ENCODE assay signal across 8 cellular contexts in the genomic region with DNA sequence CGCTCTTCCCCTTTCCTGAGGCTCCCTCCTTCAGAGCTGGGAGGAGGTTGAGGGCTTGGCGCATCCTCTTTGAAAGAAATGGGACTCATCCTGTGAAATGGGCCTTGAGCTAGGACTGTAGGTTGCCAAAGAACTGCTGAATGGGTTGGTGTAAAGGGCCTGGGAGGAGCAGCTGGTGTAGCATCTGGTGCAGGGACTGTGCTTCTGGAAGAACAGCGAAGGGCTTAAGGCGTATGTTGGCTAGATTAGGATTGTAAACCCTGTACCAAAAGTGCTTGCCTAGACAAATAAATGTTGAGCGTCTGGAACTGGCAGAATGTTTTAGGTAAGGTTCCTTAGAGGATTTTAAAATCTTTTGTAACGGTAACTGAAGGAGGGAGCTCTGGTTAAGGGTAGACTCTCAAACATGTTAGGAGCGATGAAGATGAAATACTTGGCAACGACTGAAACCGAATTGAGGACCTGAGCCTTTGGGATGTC. TPM values are rescaled to one million over a fixed set of nuclear protein-coding genes. Genes with fewer than 3 reads are reported as not detected.
DNase-seq lines count a peak whose midpoint lies in the region; ATAC-seq and TF ChIP-seq lines count a peak whose summit lies in the region.

No MANE protein-coding gene starts in this region.

- POLR2A ChIA-PET in WTC11 (lab: Charles Lee), result interaction anchor here (0.6 to 2.0 kb wide), 6 partner anchors 13 to 140 kb away, joined by 3 to 20 read pairs (median 4); a partner anchor contains a TSS

- TF ChIP-seq CTCF in HL-60 (IDR thresholded peaks at IDR 0.05; ENCODE audit: insufficient read depth, low read length) (no peak), WTC11 (IDR thresholded peaks at IDR 0.05) (no peak), foreskin keratinocyte (conservative IDR thresholded peaks at IDR 0.05) (no peak)

- no peaks in the 10 kb centered on the region for H3K27me3 Mint-ChIP-seq in WTC11 (ENCODE audit: low read depth)

- peak overlapping the region; percentile 100 for H3K27ac Mint-ChIP-seq in WTC11

- H3K4me1 Mint-ChIP-seq in WTC11, result peaks cover 21% of the 10 kb centered on the region

- H3K4me1 ChIP-seq in foreskin keratinocyte, result peaks cover 28% of the 10 kb centered on the region

- DNase-seq in Daoy (ENCODE audit: low read depth) (peak; percentile 21), HL-60 (ENCODE audit: low read depth in 1 of 2, low spot score in 1 of 2) (no peak), WTC11 (ENCODE audit: low spot score) (no peak), foreskin keratinocyte (no peak), pons (ENCODE audit: low spot score) (peak; percentile 56)
- no peak for DNase-seq in activated effector memory CD4-positive, alpha-beta T cell treated with Interleukin-2 at 50 U/mL for 16 hours
- DNase-seq in stimulated activated CD4-positive, alpha-beta T cell treated with anti-CD3 and anti-CD28 coated beads, Interleukin-1b, Interleukin-23, amount 100 ng/mL, for 48 hours, result no peak

- H3K36me3 Mint-ChIP-seq in WTC11, result peaks cover 16% of the 10 kb centered on the region

- ATAC-seq in GM21390 (IDR thresholded peaks at IDR 0.05; ENCODE audit: unreplicated experiment) (peak; percentile 31), WTC11 (peak; percentile 43), foreskin keratinocyte (peak; percentile 21)

- CTCF ChIA-PET in WTC11 (lab: Charles Lee), result interaction anchor here (1.5 to 2.5 kb wide), 5 partner anchors 27 to 269 kb away, joined by 3 to 15 read pairs (median 8); a partner anchor contains a TSS

- peaks cover 11% of the 10 kb centered on the region for H3K9me3 Mint-ChIP-seq in WTC11

- H3K4me3 Mint-ChIP-seq in WTC11, result peak overlapping the region; percentile 94

- H3K27me3 ChIP-seq in HL-60 (ENCODE audit: insufficient read depth, poor library complexity, severe bottlenecking) (no peaks in the 10 kb centered on the region), foreskin keratinocyte (no peaks in the 10 kb centered on the region)

- H3K27ac ChIP-seq in HL-60 (replicated peaks), result peak overlapping the region; percentile 99
- H3K27ac ChIP-seq in foreskin keratinocyte, result peak overlapping the region; percentile 98

- H3K4me3 ChIP-seq in HL-60 (replicated peaks; ENCODE audit: insufficient read depth, low read length), result peak overlapping the region; percentile 75

TF ChIP-seq in WTC11, 78 proteins besides CTCF, POLR2A, EP300 and RAD21:
- TF ChIP-seq NR3C1 (CRISPR knock-in tag; conservative IDR thresholded peaks at IDR 0.05; ENCODE audit: low read depth) (no peak), ZBTB21 (CRISPR knock-in tag; IDR thresholded peaks at IDR 0.05; ENCODE audit: borderline replicate concordance) (no peak), GRHL2 (CRISPR knock-in tag; IDR thresholded peaks at IDR 0.05; ENCODE audit: insufficient replicate concordance, severe bottlenecking) (no peak), MXD4 (CRISPR knock-in tag; IDR thresholded peaks at IDR 0.05; ENCODE audit: borderline replicate concordance) (no peak), CREB1 (CRISPR knock-in tag; IDR thresholded peaks at IDR 0.05) (no peak), OVOL2 (CRISPR knock-in tag; IDR thresholded peaks at IDR 0.05; ENCODE audit: borderline replicate concordance) (no peak), FOXP1 (CRISPR knock-in tag; IDR thresholded peaks at IDR 0.05; ENCODE audit: borderline replicate concordance) (no peak), JAZF1 (CRISPR knock-in tag; IDR thresholded peaks at IDR 0.05) (no peak), TEAD4 (CRISPR knock-in tag; IDR thresholded peaks at IDR 0.05) (no peak), KAT7 (CRISPR knock-in tag; IDR thresholded peaks at IDR 0.05; ENCODE audit: borderline replicate concordance) (no peak), GTF2I (CRISPR knock-in tag; conservative IDR thresholded peaks at IDR 0.05) (no peak)
- TF ChIP-seq, protein P1, sequence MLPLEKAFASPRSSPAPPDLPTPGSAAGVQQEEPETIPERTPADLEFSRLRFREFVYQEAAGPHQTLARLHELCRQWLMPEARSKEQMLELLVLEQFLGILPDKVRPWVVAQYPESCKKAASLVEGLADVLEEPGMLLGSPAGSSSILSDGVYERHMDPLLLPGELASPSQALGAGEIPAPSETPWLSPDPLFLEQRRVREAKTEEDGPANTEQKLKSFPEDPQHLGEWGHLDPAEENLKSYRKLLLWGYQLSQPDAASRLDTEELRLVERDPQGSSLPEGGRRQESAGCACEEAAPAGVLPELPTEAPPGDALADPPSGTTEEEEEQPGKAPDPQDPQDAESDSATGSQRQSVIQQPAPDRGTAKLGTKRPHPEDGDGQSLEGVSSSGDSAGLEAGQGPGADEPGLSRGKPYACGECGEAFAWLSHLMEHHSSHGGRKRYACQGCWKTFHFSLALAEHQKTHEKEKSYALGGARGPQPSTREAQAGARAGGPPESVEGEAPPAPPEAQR (CRISPR knock-in tag; IDR thresholded peaks at IDR 0.05), result no peak
- TF ChIP-seq, protein P2, sequence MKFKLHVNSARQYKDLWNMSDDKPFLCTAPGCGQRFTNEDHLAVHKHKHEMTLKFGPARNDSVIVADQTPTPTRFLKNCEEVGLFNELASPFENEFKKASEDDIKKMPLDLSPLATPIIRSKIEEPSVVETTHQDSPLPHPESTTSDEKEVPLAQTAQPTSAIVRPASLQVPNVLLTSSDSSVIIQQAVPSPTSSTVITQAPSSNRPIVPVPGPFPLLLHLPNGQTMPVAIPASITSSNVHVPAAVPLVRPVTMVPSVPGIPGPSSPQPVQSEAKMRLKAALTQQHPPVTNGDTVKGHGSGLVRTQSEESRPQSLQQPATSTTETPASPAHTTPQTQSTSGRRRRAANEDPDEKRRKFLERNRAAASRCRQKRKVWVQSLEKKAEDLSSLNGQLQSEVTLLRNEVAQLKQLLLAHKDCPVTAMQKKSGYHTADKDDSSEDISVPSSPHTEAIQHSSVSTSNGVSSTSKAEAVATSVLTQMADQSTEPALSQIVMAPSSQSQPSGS (CRISPR knock-in tag; IDR thresholded peaks at IDR 0.05; ENCODE audit: borderline replicate concordance, low read depth), result no peak
- TF ChIP-seq, protein P3, sequence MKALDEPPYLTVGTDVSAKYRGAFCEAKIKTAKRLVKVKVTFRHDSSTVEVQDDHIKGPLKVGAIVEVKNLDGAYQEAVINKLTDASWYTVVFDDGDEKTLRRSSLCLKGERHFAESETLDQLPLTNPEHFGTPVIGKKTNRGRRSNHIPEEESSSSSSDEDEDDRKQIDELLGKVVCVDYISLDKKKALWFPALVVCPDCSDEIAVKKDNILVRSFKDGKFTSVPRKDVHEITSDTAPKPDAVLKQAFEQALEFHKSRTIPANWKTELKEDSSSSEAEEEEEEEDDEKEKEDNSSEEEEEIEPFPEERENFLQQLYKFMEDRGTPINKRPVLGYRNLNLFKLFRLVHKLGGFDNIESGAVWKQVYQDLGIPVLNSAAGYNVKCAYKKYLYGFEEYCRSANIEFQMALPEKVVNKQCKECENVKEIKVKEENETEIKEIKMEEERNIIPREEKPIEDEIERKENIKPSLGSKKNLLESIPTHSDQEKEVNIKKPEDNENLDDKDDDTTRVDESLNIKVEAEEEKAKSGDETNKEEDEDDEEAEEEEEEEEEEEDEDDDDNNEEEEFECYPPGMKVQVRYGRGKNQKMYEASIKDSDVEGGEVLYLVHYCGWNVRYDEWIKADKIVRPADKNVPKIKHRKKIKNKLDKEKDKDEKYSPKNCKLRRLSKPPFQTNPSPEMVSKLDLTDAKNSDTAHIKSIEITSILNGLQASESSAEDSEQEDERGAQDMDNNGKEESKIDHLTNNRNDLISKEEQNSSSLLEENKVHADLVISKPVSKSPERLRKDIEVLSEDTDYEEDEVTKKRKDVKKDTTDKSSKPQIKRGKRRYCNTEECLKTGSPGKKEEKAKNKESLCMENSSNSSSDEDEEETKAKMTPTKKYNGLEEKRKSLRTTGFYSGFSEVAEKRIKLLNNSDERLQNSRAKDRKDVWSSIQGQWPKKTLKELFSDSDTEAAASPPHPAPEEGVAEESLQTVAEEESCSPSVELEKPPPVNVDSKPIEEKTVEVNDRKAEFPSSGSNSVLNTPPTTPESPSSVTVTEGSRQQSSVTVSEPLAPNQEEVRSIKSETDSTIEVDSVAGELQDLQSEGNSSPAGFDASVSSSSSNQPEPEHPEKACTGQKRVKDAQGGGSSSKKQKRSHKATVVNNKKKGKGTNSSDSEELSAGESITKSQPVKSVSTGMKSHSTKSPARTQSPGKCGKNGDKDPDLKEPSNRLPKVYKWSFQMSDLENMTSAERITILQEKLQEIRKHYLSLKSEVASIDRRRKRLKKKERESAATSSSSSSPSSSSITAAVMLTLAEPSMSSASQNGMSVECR (CRISPR knock-in tag; IDR thresholded peaks at IDR 0.05; ENCODE audit: borderline replicate concordance), result no peak

RNA-seq across cellular contexts. Expression of a gene that starts 0.6 kb away (rescaled TPM):
- total RNA-seq in Daoy (2014; rRNA removed; shearing (Covaris generic)), result 12.0 and 13.8 TPM in 2 replicates
- 20.7 to 24.2 TPM (median 22.9 TPM) in 3 replicates for total RNA-seq in WTC11 (2021)
- 28.4 and 29.4 TPM in 2 replicates for total RNA-seq in foreskin keratinocyte
- 9.8 and 12.0 TPM in 2 replicates for polyA plus RNA-seq in foreskin keratinocyte

RNA-seq across cellular contexts. Expression of a gene that starts 27.4 kb away (rescaled TPM):
- 25.0 and 41.9 TPM in 2 replicates for total RNA-seq in Daoy (2014; rRNA removed; shearing (Covaris generic))
- total RNA-seq in WTC11 (2021) (18.6 to 23.2 TPM (median 21.2 TPM) in 3 replicates), foreskin keratinocyte (20.2 and 22.1 TPM in 2 replicates)
- polyA plus RNA-seq in foreskin keratinocyte, result 27.7 and 33.4 TPM in 2 replicates

Comparison
In these comparisons a context has a peak if more than half of its experiments do, and no peak if none do; other contexts are left out.
1. DNase-seq: peak in Daoy (single experiment) and pons (single experiment); none in HL-60 (0 of 2), WTC11 (single experiment), foreskin keratinocyte (0 of 2), activated effector memory CD4-positive, alpha-beta T cell treated with Interleukin-2 at 50 U/mL for 16 hours (single experiment) and stimulated activated CD4-positive, alpha-beta T cell treated with anti-CD3 and anti-CD28 coated beads, Interleukin-1b, Interleukin-23, amount 100 ng/mL, for 48 hours (single experiment).
2. Peak in every context shown above with its lines, with median percentiles within 50 percentile points of each other: ATAC-seq.